In the genomic region with DNA sequence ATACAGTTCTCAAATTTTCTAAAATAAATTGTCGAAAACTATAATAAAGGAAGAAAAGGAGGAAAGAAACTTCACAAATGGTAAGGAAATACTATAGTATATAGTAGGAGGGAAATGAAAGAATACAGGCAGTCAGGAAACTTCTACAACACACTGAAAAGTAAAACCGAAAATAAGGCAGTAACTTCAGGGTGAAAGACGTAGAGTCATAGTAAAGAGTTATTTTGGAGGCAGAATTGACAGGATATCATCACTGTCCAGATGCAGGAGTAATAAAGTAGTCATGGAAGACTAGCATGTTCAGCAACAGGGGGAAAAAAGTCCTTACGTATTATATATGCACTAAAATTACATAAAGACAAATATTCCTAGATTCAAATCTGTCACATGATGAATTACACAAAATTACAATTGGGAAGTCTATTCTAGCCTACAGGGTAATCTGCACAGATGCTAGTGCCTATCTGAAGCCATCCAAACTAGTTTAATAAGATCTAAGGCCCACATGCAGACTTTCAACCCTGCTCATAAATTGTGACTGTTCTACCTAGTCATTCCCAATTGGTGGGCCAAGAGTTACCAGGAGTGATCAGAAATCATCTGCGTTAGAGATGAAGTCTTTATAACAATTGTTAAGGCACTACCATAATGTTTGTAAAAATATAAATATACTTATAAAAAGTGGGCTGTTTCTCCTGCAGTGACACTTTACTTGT, we compare ENCODE assay signal across 13 cellular contexts. TPM values are rescaled to one million over a fixed set of nuclear protein-coding genes. Genes with fewer than 3 reads are reported as not detected.
DNase-seq lines count a peak whose midpoint lies in the region; ATAC-seq and TF ChIP-seq lines count a peak whose summit lies in the region.
"Had no signal": no experiment of that assay in that cellular context is flagged by ENCODE, and none has a peak within 500 bp of the region (broad histone marks: within the 10 kb centered on the region; RNA-seq: fewer than 3 reads in every experiment).

No MANE protein-coding gene starts in this region.

- no peaks in the 10 kb centered on the region for H3K27me3 Mint-ChIP-seq in activated CD4-positive, alpha-beta T cell treated with anti-CD3 and anti-CD28 coated beads, Interleukin-2, amount 10 ng/mL, durations not matched to agents 24 days and 14 days
- no peaks in the 10 kb centered on the region for H3K27me3 Mint-ChIP-seq in naive thymus-derived CD4-positive, alpha-beta T cell

- H3K4me1 ChIP-seq in MM.1S (ENCODE audit: low read length): peaks cover 14% of the 10 kb centered on the region
- H3K4me1 ChIP-seq in naive thymus-derived CD4-positive, alpha-beta T cell (ENCODE audit: control insufficient read depth in 2 of 2, insufficient read depth in 2 of 2, low read length in 2 of 2): peaks cover 0 to 9% of the 10 kb centered on the region in 2 donors
- H3K4me1 ChIP-seq in HAP-1: peaks cover 5% of the 10 kb centered on the region
- H3K4me1 ChIP-seq: A549, SJSA1 had no signal

- H3K27ac Mint-ChIP-seq in activated CD4-positive, alpha-beta T cell treated with anti-CD3 and anti-CD28 coated beads, Interleukin-2, amount 10 ng/mL, durations not matched to agents 24 days and 14 days: peak overlapping the region; percentile 63
- peak overlapping the region in 6 of 9 donors; percentile 2 to 80 (median 41) for H3K27ac Mint-ChIP-seq in naive thymus-derived CD4-positive, alpha-beta T cell

- H4K20me1 ChIP-seq in MM.1S (ENCODE audit: insufficient read depth, low read length): no peaks in the 10 kb centered on the region

- peak overlapping the region; percentile 36; the same call in 1 of the 2 replicates for H3K4me3 ChIP-seq in MM.1S (ENCODE audit: low read length)
- no peak overlapping the region for H3K4me3 ChIP-seq in naive thymus-derived CD4-positive, alpha-beta T cell (ENCODE audit: low read length)
- H3K4me3 ChIP-seq in MG63: no peak overlapping the region
- H3K4me3 ChIP-seq in HAP-1: no peak overlapping the region
- H3K4me3 ChIP-seq: A549, SJSA1 had no signal

- peak overlapping the region; percentile 54; the same call in 1 of the 2 replicates for H3K27ac ChIP-seq in MM.1S (ENCODE audit: low read length)
- no peak overlapping the region for H3K27ac ChIP-seq in naive thymus-derived CD4-positive, alpha-beta T cell (ENCODE audit: low read depth, low read length)
- H3K27ac ChIP-seq: A549, SJSA1 had no signal

- no peaks in the 10 kb centered on the region for H3K9me3 Mint-ChIP-seq in activated CD4-positive, alpha-beta T cell treated with anti-CD3 and anti-CD28 coated beads, Interleukin-2, amount 10 ng/mL, durations not matched to agents 24 days and 14 days
- H3K9me3 Mint-ChIP-seq in naive thymus-derived CD4-positive, alpha-beta T cell: peaks cover 0 to 5% (median 0%) of the 10 kb centered on the region in 11 donors

- H3K27me3 ChIP-seq in MM.1S (replicated peaks; ENCODE audit: insufficient read depth, low read length): no peaks in the 10 kb centered on the region
- H3K27me3 ChIP-seq in naive thymus-derived CD4-positive, alpha-beta T cell (ENCODE audit: control insufficient read depth in 2 of 2, insufficient read depth in 2 of 2, low read length in 2 of 2): no peaks in the 10 kb centered on the region
- H3K27me3 ChIP-seq in MG63: no peaks in the 10 kb centered on the region
- no peaks in the 10 kb centered on the region for H3K27me3 ChIP-seq in HAP-1 (ENCODE audit: low read depth)
- H3K27me3 ChIP-seq: SJSA1 had no signal

- no peak overlapping the region; the same call in 1 of the 2 replicates for H3K9ac ChIP-seq in MM.1S (ENCODE audit: low read length)

- H3K4me2 ChIP-seq in MM.1S (ENCODE audit: low read depth, low read length): peak overlapping the region; percentile 65
- H3K4me2 ChIP-seq: A549 had no signal

- in situ Hi-C loops in HAP-1 (cut with MboI; ENCODE audit: low sequenced_read_pairs): no loop called here

- peak overlapping the region; percentile 63 for H3K4me3 Mint-ChIP-seq in activated CD4-positive, alpha-beta T cell treated with anti-CD3 and anti-CD28 coated beads, Interleukin-2, amount 10 ng/mL, durations not matched to agents 24 days and 14 days
- peak overlapping the region in 9 of 10 donors; percentile 5 to 83 (median 57) for H3K4me3 Mint-ChIP-seq in naive thymus-derived CD4-positive, alpha-beta T cell

- ATAC-seq in GM21825 (IDR thresholded peaks at IDR 0.05; ENCODE audit: unreplicated experiment): peak; percentile 86
- ATAC-seq in naive thymus-derived CD4-positive, alpha-beta T cell: peak; percentile 63
- ATAC-seq: A549 had no signal

- intact Hi-C loops in activated CD4-positive, alpha-beta T cell treated with anti-CD3 and anti-CD28 coated beads, Interleukin-2, amount 10 ng/mL, durations not matched to agents 24 days and 14 days (cut with micrococcal nuclease): no loop called here
- intact Hi-C loops in naive thymus-derived CD4-positive, alpha-beta T cell (cut with micrococcal nuclease): loop anchor here (1.0 to 2.0 kb wide), 2 partner anchors 13 to 15 kb away; partner anchors contain the start of gene VPS13C (in 1 of the 2)

- peaks cover 8% of the 10 kb centered on the region for H3K36me3 Mint-ChIP-seq in activated CD4-positive, alpha-beta T cell treated with anti-CD3 and anti-CD28 coated beads, Interleukin-2, amount 10 ng/mL, durations not matched to agents 24 days and 14 days (ENCODE audit: low read depth)
- H3K36me3 Mint-ChIP-seq in naive thymus-derived CD4-positive, alpha-beta T cell: peaks cover 0 to 13% (median 5%) of the 10 kb centered on the region in 5 donors

- DNase-seq in activated CD4-positive, alpha-beta T cell treated with anti-CD3 and anti-CD28 coated beads, Interleukin-2, amount 10 ng/mL, durations not matched to agents 24 days and 14 days: no peak
- DNase-seq in activated CD4-positive, alpha-beta T cell treated with anti-CD3 and anti-CD28 coated beads for 4 hours: no peak
- DNase-seq in MM.1S (peak; percentile 54), D341Med (ENCODE audit: low spot score) (no peak), MG63 (no peak), HAP-1 (ENCODE audit: low spot score in 2 of 2) (no peak)
- no peak for DNase-seq in naive thymus-derived CD4-positive, alpha-beta T cell
- DNase-seq: activated gamma-delta T cell treated with Interleukin-2 at 50 U/mL for 16 hours; retina; stimulated activated CD8-positive, alpha-beta memory T cell treated with anti-CD3 and anti-CD28 coated beads, Interleukin-4, amount 100 ng/mL, for 48 hours had no signal

- peaks cover 18% of the 10 kb centered on the region for H3K4me1 Mint-ChIP-seq in activated CD4-positive, alpha-beta T cell treated with anti-CD3 and anti-CD28 coated beads, Interleukin-2, amount 10 ng/mL, durations not matched to agents 24 days and 14 days
- H3K4me1 Mint-ChIP-seq in naive thymus-derived CD4-positive, alpha-beta T cell: peaks cover 16 to 43% (median 36%) of the 10 kb centered on the region in 7 donors

- CTCF ChIA-PET in naive thymus-derived CD4-positive, alpha-beta T cell (lab: Charles Lee): no interaction called here

- no peak overlapping the region for H2AFZ ChIP-seq in MM.1S (ENCODE audit: low read length)

- no peak for TF ChIP-seq CTCF in MM.1S (IDR thresholded peaks at IDR 0.05; ENCODE audit: low read length)

- peaks cover 56% of the 10 kb centered on the region for H3K79me2 ChIP-seq in MM.1S (ENCODE audit: low read length)

- H3K9me2 ChIP-seq in MM.1S (replicated peaks; ENCODE audit: insufficient read depth, low read length): no peaks in the 10 kb centered on the region

- H3F3A ChIP-seq in MM.1S (ENCODE audit: insufficient read depth, low read length): peaks cover 19% of the 10 kb centered on the region

- H3K36me3 ChIP-seq in MM.1S (replicated peaks; ENCODE audit: insufficient read depth, low read length) (no peaks in the 10 kb centered on the region), MG63 (no peaks in the 10 kb centered on the region), HAP-1 (replicated peaks) (0 out of 2 replicates have a peak, but pooled peaks cover 3% of the 10 kb centered on the region)
- H3K36me3 ChIP-seq in naive thymus-derived CD4-positive, alpha-beta T cell (ENCODE audit: control insufficient read depth in 2 of 3, insufficient read depth in 3 of 3, low read length in 3 of 3): peaks cover 0 to 4% (median 0%) of the 10 kb centered on the region in 3 experiments
- H3K36me3 ChIP-seq: SJSA1 had no signal

- H3K9me3 ChIP-seq in MM.1S (replicated peaks; ENCODE audit: insufficient read depth, low read length) (no peaks in the 10 kb centered on the region), MG63 (no peaks in the 10 kb centered on the region; the same call in 1 of the 2 replicates), HAP-1 (no peaks in the 10 kb centered on the region; the same call in 1 of the 2 replicates)
- no peaks in the 10 kb centered on the region for H3K9me3 ChIP-seq in naive thymus-derived CD4-positive, alpha-beta T cell (ENCODE audit: control insufficient read depth in 2 of 3, low read length in 3 of 3)
- H3K9me3 ChIP-seq: A549, SJSA1 had no signal

- POLR2A ChIA-PET in naive thymus-derived CD4-positive, alpha-beta T cell (lab: Charles Lee): interaction anchor here (0.6 to 1.5 kb wide), 2 partner anchors 12 to 13 kb away, joined by 3 read pairs; no protein-coding TSS in a partner anchor

RNA-seq across cellular contexts. Expression of gene VPS13C, which starts 14.0 kb away (rescaled TPM):
- total RNA-seq in activated CD4-positive, alpha-beta T cell treated with anti-CD3 and anti-CD28 coated beads, Interleukin-2, amount 10 ng/mL, durations not matched to agents 24 days and 14 days: 51.5 and 54.8 TPM in 2 replicates
- total RNA-seq in naive thymus-derived CD4-positive, alpha-beta T cell: 100 to 1,000 TPM; 104 to 159 (median 144) TPM
- 10 to 100 TPM; 12.7 to 16.8 TPM for polyA plus RNA-seq in naive thymus-derived CD4-positive, alpha-beta T cell
- total RNA-seq in MG63 (2014; rRNA removed; shearing (Covaris generic); ENCODE audit: low replicate concordance): 7.9 and 13.0 TPM in 2 replicates

RNA-seq across cellular contexts. Expression of gene C2CD4A, which starts 20.6 kb away (rescaled TPM):
- 0.05 and 0.24 TPM in 2 replicates for total RNA-seq in activated CD4-positive, alpha-beta T cell treated with anti-CD3 and anti-CD28 coated beads, Interleukin-2, amount 10 ng/mL, durations not matched to agents 24 days and 14 days
- not detected for total RNA-seq in naive thymus-derived CD4-positive, alpha-beta T cell
- polyA plus RNA-seq in naive thymus-derived CD4-positive, alpha-beta T cell: not detected
- total RNA-seq in MG63 (2014; rRNA removed; shearing (Covaris generic); ENCODE audit: low replicate concordance): not detected in 2 replicates
- total RNA-seq: SJSA1 had no signal
